9 cellular contexts compared by ENCODE assay signal in genomic region chr4:89299153-89299789, GRCh38. TPM values are rescaled to one million over a fixed set of nuclear protein-coding genes. Genes with fewer than 3 reads are reported as not detected.
DNase-seq lines count a peak whose midpoint lies in the region; ATAC-seq and TF ChIP-seq lines count a peak whose summit lies in the region.
"Had no signal": no experiment of that assay in that cellular context is flagged by ENCODE, and none has a peak within 500 bp of the region (broad histone marks: within the 10 kb centered on the region; RNA-seq: fewer than 3 reads in every experiment).

No MANE protein-coding gene starts in this region.

- no peak for ATAC-seq in GM21367 (IDR thresholded peaks at IDR 0.05; ENCODE audit: unreplicated experiment)

- TF ChIP-seq CTCF in transverse colon (IDR thresholded peaks at IDR 0.05): peak in 1 of 5 experiments; percentile 2
- no peak for TF ChIP-seq CTCF in brain microvascular endothelial cell (IDR thresholded peaks at IDR 0.05; ENCODE audit: low read depth, low read length, missing control alignments)

- CTCF ChIA-PET in activated naive CD4-positive, alpha-beta T cell treated with anti-CD3 and anti-CD28 coated beads, Interleukin-2, amount 10 ng/mL, durations not matched to agents 7 days and 5 days (lab: Charles Lee): interaction anchor here (1.1 to 1.9 kb wide), 8 partner anchors 9 to 360 kb away, joined by 3 to 8 read pairs (median 4); no protein-coding TSS in a partner anchor

- H3K36me3 ChIP-seq in transverse colon (no peaks in the 10 kb centered on the region), brain microvascular endothelial cell (replicated peaks) (no peaks in the 10 kb centered on the region)

- H3K4me1 ChIP-seq in transverse colon: peaks cover 0 to 89% (median 58%) of the 10 kb centered on the region in 4 donors

- peak overlapping the region; percentile 77 for H3K4me3 Mint-ChIP-seq in activated naive CD4-positive, alpha-beta T cell treated with anti-CD3 and anti-CD28 coated beads, Interleukin-2, amount 10 ng/mL, durations not matched to agents 7 days and 5 days
- peak overlapping the region; percentile 85 for H3K4me3 Mint-ChIP-seq in T-helper 2 cell treated with Interferon-gamma antibody and Interleukin-4, amounts not matched to agents 5 μg/mL and 100 μg/mL, for 36 hours

- H3K36me3 Mint-ChIP-seq in activated naive CD4-positive, alpha-beta T cell treated with anti-CD3 and anti-CD28 coated beads, Interleukin-2, amount 10 ng/mL, durations not matched to agents 7 days and 5 days: peaks cover 43% of the 10 kb centered on the region
- peaks cover 44% of the 10 kb centered on the region for H3K36me3 Mint-ChIP-seq in T-helper 2 cell treated with Interferon-gamma antibody and Interleukin-4, amounts not matched to agents 5 μg/mL and 100 μg/mL, for 36 hours (ENCODE audit: low read depth)

- intact Hi-C loops in transverse colon (cut with DNase I; ENCODE audit: low total_unique reads): no loop called here

- no peak for DNase-seq in activated naive CD4-positive, alpha-beta T cell treated with anti-CD3 and anti-CD28 coated beads, Interleukin-2, amount 10 ng/mL, durations not matched to agents 7 days and 5 days
- DNase-seq in activated naive CD4-positive, alpha-beta T cell (lab: John Stamatoyannopoulos, UW): no peak
- no peak for DNase-seq in T-helper 2 cell treated with Interferon-gamma antibody and Interleukin-4, amounts not matched to agents 5 μg/mL and 100 μg/mL, for 36 hours (ENCODE audit: low spot score)
- DNase-seq in kidney glomerular epithelial cell (lab: John Stamatoyannopoulos, UW) (peak; percentile 72), transverse colon (no peak), DMS153 treated with DMSO at 0.1 percent for 48 hours (lab: John Stamatoyannopoulos, UW; ENCODE audit: unreplicated experiment) (no peak), brain microvascular endothelial cell (no peak)

- WGBS in transverse colon (ENCODE audit: low coverage in 1 of 2), 2 donors: 23 to 31% methylated on average over 8 to 10 of the region's 10 CpGs

- in situ Hi-C loops in transverse colon (cut with MboI; ENCODE audit: low pct_ligation_motif_present in 1 of 4, low pct_unique_long_range_greater_than_20kb in 1 of 4, low sequenced_read_pairs in 3 of 4): no loop called here
- in situ Hi-C loops in brain microvascular endothelial cell (cut with HindIII; ENCODE audit: low pct_ligation_motif_present, low sequenced_read_pairs): no loop called here

- no peaks in the 10 kb centered on the region for H3K27me3 ChIP-seq in transverse colon
- H3K27me3 ChIP-seq in brain microvascular endothelial cell (replicated peaks): no peaks in the 10 kb centered on the region

- H3K4me3 ChIP-seq in transverse colon (peak overlapping the region in 3 of 4 donors; percentile 19 to 39 (median 30)), brain microvascular endothelial cell (ENCODE audit: low read depth, low read length) (no peak overlapping the region)

- H3K9me3 ChIP-seq in transverse colon: no peaks in the 10 kb centered on the region

- TF ChIP-seq EP300 in transverse colon (IDR thresholded peaks at IDR 0.05; ENCODE audit: low read depth): no peak

- H3K27ac ChIP-seq in transverse colon (peak overlapping the region; percentile 81 to 88 (median 85)), brain microvascular endothelial cell (no peak overlapping the region)
- H3K27ac ChIP-seq: epithelial cell of prostate had no signal

- peaks cover 80% of the 10 kb centered on the region for H3K4me1 Mint-ChIP-seq in activated naive CD4-positive, alpha-beta T cell treated with anti-CD3 and anti-CD28 coated beads, Interleukin-2, amount 10 ng/mL, durations not matched to agents 7 days and 5 days
- H3K4me1 Mint-ChIP-seq in T-helper 2 cell treated with Interferon-gamma antibody and Interleukin-4, amounts not matched to agents 5 μg/mL and 100 μg/mL, for 36 hours (ENCODE audit: low read depth): peaks cover 69% of the 10 kb centered on the region

- TF ChIP-seq POLR2A in transverse colon (IDR thresholded peaks at IDR 0.05): no peak

- no peaks in the 10 kb centered on the region for H3K27me3 Mint-ChIP-seq in activated naive CD4-positive, alpha-beta T cell treated with anti-CD3 and anti-CD28 coated beads, Interleukin-2, amount 10 ng/mL, durations not matched to agents 7 days and 5 days
- H3K27me3 Mint-ChIP-seq in T-helper 2 cell treated with Interferon-gamma antibody and Interleukin-4, amounts not matched to agents 5 μg/mL and 100 μg/mL, for 36 hours (ENCODE audit: low read depth): no peaks in the 10 kb centered on the region

- no peaks in the 10 kb centered on the region for H3K9me3 Mint-ChIP-seq in activated naive CD4-positive, alpha-beta T cell treated with anti-CD3 and anti-CD28 coated beads, Interleukin-2, amount 10 ng/mL, durations not matched to agents 7 days and 5 days
- H3K9me3 Mint-ChIP-seq in T-helper 2 cell treated with Interferon-gamma antibody and Interleukin-4, amounts not matched to agents 5 μg/mL and 100 μg/mL, for 36 hours: no peaks in the 10 kb centered on the region

- peak overlapping the region; percentile 97 for H3K27ac Mint-ChIP-seq in activated naive CD4-positive, alpha-beta T cell treated with anti-CD3 and anti-CD28 coated beads, Interleukin-2, amount 10 ng/mL, durations not matched to agents 7 days and 5 days
- peak overlapping the region; percentile 97 for H3K27ac Mint-ChIP-seq in T-helper 2 cell treated with Interferon-gamma antibody and Interleukin-4, amounts not matched to agents 5 μg/mL and 100 μg/mL, for 36 hours

RNA-seq across cellular contexts. Expression of gene GPRIN3, which starts 8.3 kb away (rescaled TPM):
- 10 to 100 TPM; 10.1 to 21.4 (median 12.8) TPM for total RNA-seq in transverse colon
